1 cellular context compared by ENCODE assay signal in genomic region chr16:12750554-12750918, GRCh38.
TF ChIP-seq lines count a peak whose summit lies in the region.

No MANE protein-coding gene starts in this region.

TF ChIP-seq in GM12878, 131 proteins besides CTCF, POLR2A, EP300 and RAD21 (continued from another document):
- TF ChIP-seq TBL1XR1 (IDR thresholded peaks at IDR 0.05; ENCODE audit: low read depth, low read length) (no peak), ASH2L (IDR thresholded peaks at IDR 0.05; ENCODE audit: borderline replicate concordance, low read depth) (0 out of 2 replicates have a peak, but pooled peaks have one; percentile 26), MLLT1 (IDR thresholded peaks at IDR 0.05) (peak; percentile 19; the same call in 1 of the 2 replicates)
TF ChIP-seq in GM12878: peak in this region for 5.
